Comparison of ENCODE assay signal across 17 cellular contexts in the genomic region with DNA sequence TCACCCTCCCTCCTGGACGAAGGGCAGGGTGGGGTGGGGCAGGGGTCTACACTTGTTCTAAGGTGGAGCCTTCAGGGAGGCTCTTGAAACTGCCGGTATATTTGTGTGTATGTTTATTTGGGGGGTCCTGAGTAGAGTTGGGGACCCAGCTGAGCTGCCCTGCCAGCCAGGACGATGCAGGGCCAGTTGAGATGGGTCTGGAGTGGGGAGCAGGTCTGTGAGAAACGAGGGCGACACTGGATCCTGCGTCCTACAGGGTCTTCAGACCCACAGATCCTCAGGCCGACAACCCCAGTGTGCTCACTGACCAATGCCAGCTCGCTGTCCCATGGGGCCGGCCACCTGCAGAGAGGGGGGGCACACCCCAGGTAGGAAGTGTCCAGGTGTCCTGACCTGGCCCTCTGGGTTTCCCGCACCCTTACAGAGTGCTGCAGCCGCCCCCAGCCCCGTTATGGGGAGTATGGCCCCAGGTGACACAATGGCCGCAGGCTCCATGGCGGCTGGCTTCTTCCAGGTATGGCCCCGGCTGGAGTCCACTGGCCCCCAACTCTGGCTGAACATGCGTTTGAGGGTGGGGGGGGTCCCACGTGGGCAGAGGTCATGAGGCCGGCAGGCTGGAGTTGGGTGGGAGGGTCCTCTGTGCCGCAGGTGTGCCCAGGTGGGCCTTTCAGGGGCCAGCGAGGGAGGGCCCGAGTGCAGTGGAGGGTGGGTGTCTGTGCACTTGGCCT. TPM values are rescaled to one million over a fixed set of nuclear protein-coding genes. Genes with fewer than 3 reads are reported as not detected.
DNase-seq lines count a peak whose midpoint lies in the region; ATAC-seq and TF ChIP-seq lines count a peak whose summit lies in the region.
"Had no signal": no experiment of that assay in that cellular context is flagged by ENCODE, and none has a peak within 500 bp of the region (broad histone marks: within the 10 kb centered on the region; RNA-seq: fewer than 3 reads in every experiment).

No MANE protein-coding gene starts in this region.

- TF ChIP-seq POLR2A in ovary (IDR thresholded peaks at IDR 0.05): no peak

- H3K4me1 Mint-ChIP-seq in activated CD4-positive, alpha-beta memory T cell treated with anti-CD3 and anti-CD28 coated beads, Interleukin-2, amount 10 ng/mL, durations not matched to agents 7 days and 5 days: peaks cover 37% of the 10 kb centered on the region
- H3K4me1 Mint-ChIP-seq in activated CD4-positive, alpha-beta memory T cell treated with anti-CD3 and anti-CD28 coated beads for 36 hours (ENCODE audit: low read depth): peaks cover 20% of the 10 kb centered on the region
- peaks cover 0 to 10% (median 7%) of the 10 kb centered on the region in 3 donors for H3K4me1 Mint-ChIP-seq in IgD-negative memory B cell
- peaks cover 16 to 25% of the 10 kb centered on the region in 2 donors for H3K4me1 Mint-ChIP-seq in effector memory CD8-positive, alpha-beta T cell (ENCODE audit: low read depth in 2 of 2)

- WGBS in ovary, 3 donors: 76 to 79% (median 77%) methylated on average over 17 to 21 of the region's 21 CpGs

- H3K27me3 Mint-ChIP-seq in activated CD4-positive, alpha-beta memory T cell treated with anti-CD3 and anti-CD28 coated beads, Interleukin-2, amount 10 ng/mL, durations not matched to agents 7 days and 5 days: no peaks in the 10 kb centered on the region
- H3K27me3 Mint-ChIP-seq in activated CD4-positive, alpha-beta memory T cell treated with anti-CD3 and anti-CD28 coated beads for 36 hours: no peaks in the 10 kb centered on the region
- H3K27me3 Mint-ChIP-seq in IgD-negative memory B cell: no peaks in the 10 kb centered on the region
- H3K27me3 Mint-ChIP-seq in effector memory CD8-positive, alpha-beta T cell: no peaks in the 10 kb centered on the region

- no peak overlapping the region for H3K4me3 Mint-ChIP-seq in activated CD4-positive, alpha-beta memory T cell treated with anti-CD3 and anti-CD28 coated beads, Interleukin-2, amount 10 ng/mL, durations not matched to agents 7 days and 5 days
- H3K4me3 Mint-ChIP-seq in activated CD4-positive, alpha-beta memory T cell treated with anti-CD3 and anti-CD28 coated beads for 36 hours: no peak overlapping the region
- H3K4me3 Mint-ChIP-seq in IgD-negative memory B cell: peak overlapping the region in 3 of 4 donors; percentile 35 to 80 (median 60)
- H3K4me3 Mint-ChIP-seq in effector memory CD8-positive, alpha-beta T cell: peak overlapping the region in 1 of 2 donors; percentile 38

- peaks cover 20% of the 10 kb centered on the region for H3K36me3 Mint-ChIP-seq in activated CD4-positive, alpha-beta memory T cell treated with anti-CD3 and anti-CD28 coated beads, Interleukin-2, amount 10 ng/mL, durations not matched to agents 7 days and 5 days (ENCODE audit: low read depth)
- H3K36me3 Mint-ChIP-seq in activated CD4-positive, alpha-beta memory T cell treated with anti-CD3 and anti-CD28 coated beads for 36 hours: peaks cover 9% of the 10 kb centered on the region
- no peaks in the 10 kb centered on the region for H3K36me3 Mint-ChIP-seq in IgD-negative memory B cell
- peaks cover 63% of the 10 kb centered on the region for H3K36me3 Mint-ChIP-seq in effector memory CD8-positive, alpha-beta T cell (ENCODE audit: insufficient read depth)

- H3K36me3 ChIP-seq in ovary: no peaks in the 10 kb centered on the region
- H3K36me3 ChIP-seq: upper lobe of right lung had no signal

- H3K27me3 ChIP-seq in ovary: no peaks in the 10 kb centered on the region
- H3K27me3 ChIP-seq: upper lobe of right lung had no signal

- H3K27ac ChIP-seq in ovary (peak overlapping the region in 1 of 2 donors; percentile 87), caudate nucleus (ENCODE audit: low read depth, low read length) (no peak overlapping the region)

- DNase-seq in activated CD4-positive, alpha-beta memory T cell treated with anti-CD3 and anti-CD28 coated beads, Interleukin-2, amount 10 ng/mL, durations not matched to agents 7 days and 5 days: no peak
- no peak for DNase-seq in activated CD4-positive, alpha-beta memory T cell treated with anti-CD3 and anti-CD28 coated beads for 36 hours
- DNase-seq in effector memory CD8-positive, alpha-beta T cell: no peak
- DNase-seq in ovary (peak in 4 of 5 donors; percentile 46 to 64 (median 60)), caudate nucleus (lab: John Stamatoyannopoulos, UW) (no peak)
- DNase-seq: esophagus squamous epithelium; GOT3; KBM-7; NCI-H146; NCI-H510A; stimulated activated CD4-positive, alpha-beta T cell treated with anti-CD3 and anti-CD28 coated beads, Interleukin-2, amount 100 ng/mL, for 48 hours; upper lobe of right lung had no signal

- CTCF ChIA-PET in activated CD4-positive, alpha-beta memory T cell treated with anti-CD3 and anti-CD28 coated beads, Interleukin-2, amount 10 ng/mL, durations not matched to agents 7 days and 5 days (lab: Charles Lee): no interaction called here
- CTCF ChIA-PET in activated CD4-positive, alpha-beta memory T cell treated with anti-CD3 and anti-CD28 coated beads for 36 hours (lab: Charles Lee): no interaction called here

- no peak for TF ChIP-seq EP300 in ovary (IDR thresholded peaks at IDR 0.05)

- H3K9me3 ChIP-seq in ovary: no peaks in the 10 kb centered on the region
- H3K9me3 ChIP-seq: A549, esophagus squamous epithelium, upper lobe of right lung had no signal

- ATAC-seq in effector memory CD8-positive, alpha-beta T cell (replicated peaks): no peak
- ATAC-seq in GM19395 (IDR thresholded peaks at IDR 0.05; ENCODE audit: unreplicated experiment): no peak
- no peak for ATAC-seq in HG03571 (IDR thresholded peaks at IDR 0.05; ENCODE audit: unreplicated experiment)
- ATAC-seq: A549, upper lobe of right lung had no signal

- TF ChIP-seq CTCF in ovary (IDR thresholded peaks at IDR 0.05): no peak

- intact Hi-C loops in activated CD4-positive, alpha-beta memory T cell treated with anti-CD3 and anti-CD28 coated beads for 36 hours (cut with micrococcal nuclease): no loop called here
- intact Hi-C loops in ovary (cut with DNase I): no loop called here

- peaks cover 22% of the 10 kb centered on the region for H3K4me1 ChIP-seq in ovary (ENCODE audit: insufficient read depth)

- POLR2A ChIA-PET in activated CD4-positive, alpha-beta memory T cell treated with anti-CD3 and anti-CD28 coated beads, Interleukin-2, amount 10 ng/mL, durations not matched to agents 7 days and 5 days (lab: Charles Lee): interaction anchor here (1.0 to 3.2 kb wide), 2 partner anchors 8 to 13 kb away, joined by 4 to 17 read pairs; no protein-coding TSS in a partner anchor
- POLR2A ChIA-PET in activated CD4-positive, alpha-beta memory T cell treated with anti-CD3 and anti-CD28 coated beads for 36 hours (lab: Charles Lee): no interaction called here

- H3K4me3 ChIP-seq in ovary: no peak overlapping the region
- H3K4me3 ChIP-seq: A549, esophagus squamous epithelium, upper lobe of right lung had no signal

- peak overlapping the region; percentile 69 for H3K27ac Mint-ChIP-seq in activated CD4-positive, alpha-beta memory T cell treated with anti-CD3 and anti-CD28 coated beads, Interleukin-2, amount 10 ng/mL, durations not matched to agents 7 days and 5 days
- H3K27ac Mint-ChIP-seq in activated CD4-positive, alpha-beta memory T cell treated with anti-CD3 and anti-CD28 coated beads for 36 hours: no peak overlapping the region
- H3K27ac Mint-ChIP-seq in IgD-negative memory B cell: peak overlapping the region in 2 of 3 donors; percentile 71 to 97
- peak overlapping the region; percentile 92 to 95 for H3K27ac Mint-ChIP-seq in effector memory CD8-positive, alpha-beta T cell

- H3K9me3 Mint-ChIP-seq in activated CD4-positive, alpha-beta memory T cell treated with anti-CD3 and anti-CD28 coated beads, Interleukin-2, amount 10 ng/mL, durations not matched to agents 7 days and 5 days: no peaks in the 10 kb centered on the region
- no peaks in the 10 kb centered on the region for H3K9me3 Mint-ChIP-seq in activated CD4-positive, alpha-beta memory T cell treated with anti-CD3 and anti-CD28 coated beads for 36 hours
- H3K9me3 Mint-ChIP-seq in IgD-negative memory B cell: no peaks in the 10 kb centered on the region
- H3K9me3 Mint-ChIP-seq in effector memory CD8-positive, alpha-beta T cell: no peaks in the 10 kb centered on the region

RNA-seq across cellular contexts. Expression of a gene that starts 7.4 kb away (rescaled TPM):
- total RNA-seq in activated CD4-positive, alpha-beta memory T cell treated with anti-CD3 and anti-CD28 coated beads, Interleukin-2, amount 10 ng/mL, durations not matched to agents 7 days and 5 days: 10 to 100 TPM; 16.7 to 18.0 TPM
- 10 to 100 TPM; 19.3 to 20.0 TPM for total RNA-seq in activated CD4-positive, alpha-beta memory T cell treated with anti-CD3 and anti-CD28 coated beads for 36 hours
- polyA plus RNA-seq in IgD-negative memory B cell (17.2 TPM), ovary (100 to 1,000 TPM in 1 of 2 donors, 1 to 10 TPM in 1; 9.6 to 144 TPM)
- total RNA-seq in ovary: 100 to 1,000 TPM in 6 of 7 donors, 10 to 100 TPM in 1; 45.2 to 345 (median 217) TPM

RNA-seq across cellular contexts. Expression of a gene that starts 11.4 kb away (rescaled TPM):
- 100 to 1,000 TPM; 140 to 153 TPM for total RNA-seq in activated CD4-positive, alpha-beta memory T cell treated with anti-CD3 and anti-CD28 coated beads, Interleukin-2, amount 10 ng/mL, durations not matched to agents 7 days and 5 days
- total RNA-seq in activated CD4-positive, alpha-beta memory T cell treated with anti-CD3 and anti-CD28 coated beads for 36 hours: 100 to 1,000 TPM in 1 of 2 experiments, 10 to 100 TPM in 1; 97.9 to 102 TPM
- polyA plus RNA-seq in IgD-negative memory B cell (97.4 TPM), ovary (10 to 100 TPM in 1 of 2 donors, 1 to 10 TPM in 1; 4.6 to 90.3 TPM)
- total RNA-seq in ovary: 100 to 1,000 TPM in 2 of 7 donors, 10 to 100 TPM in 5; 58.9 to 124 (median 88.3) TPM

RNA-seq across cellular contexts. Expression of a gene that starts 33.2 kb away (rescaled TPM):
- total RNA-seq in activated CD4-positive, alpha-beta memory T cell treated with anti-CD3 and anti-CD28 coated beads, Interleukin-2, amount 10 ng/mL, durations not matched to agents 7 days and 5 days: not detected
- not detected for total RNA-seq in activated CD4-positive, alpha-beta memory T cell treated with anti-CD3 and anti-CD28 coated beads for 36 hours
- polyA plus RNA-seq in IgD-negative memory B cell (14.9 TPM), ovary (1 to 10 TPM; 1.4 to 3.2 TPM)
- 1 to 10 TPM; 1.8 to 9.2 (median 2.4) TPM for total RNA-seq in ovary
- total RNA-seq: myocyte had no signal
- polyA plus RNA-seq: A549 had no signal

RNA-seq across cellular contexts. Expression of a gene that starts 44.6 kb away (rescaled TPM):
- total RNA-seq in activated CD4-positive, alpha-beta memory T cell treated with anti-CD3 and anti-CD28 coated beads, Interleukin-2, amount 10 ng/mL, durations not matched to agents 7 days and 5 days: not detected
- total RNA-seq in activated CD4-positive, alpha-beta memory T cell treated with anti-CD3 and anti-CD28 coated beads for 36 hours: not detected
- polyA plus RNA-seq in IgD-negative memory B cell: not detected
- total RNA-seq in ovary: 10 to 100 TPM in 2 of 7 donors, 1 to 10 TPM in 5; 1.5 to 20.9 (median 3.7) TPM
- polyA plus RNA-seq in ovary: 1 to 10 TPM in 1 of 2 donors, under 1 TPM in 1; 0.67 to 2.7 TPM

Comparison
In these comparisons a context has a peak if more than half of its experiments do, and no peak if none do; other contexts are left out.
1. DNase-seq: peak in ovary (4 of 5); none in activated CD4-positive, alpha-beta memory T cell treated with anti-CD3 and anti-CD28 coated beads, Interleukin-2, amount 10 ng/mL, durations not matched to agents 7 days and 5 days (single experiment), activated CD4-positive, alpha-beta memory T cell treated with anti-CD3 and anti-CD28 coated beads for 36 hours (single experiment), effector memory CD8-positive, alpha-beta T cell (0 of 3) and caudate nucleus (0 of 61).
2. H3K4me3 Mint-ChIP-seq: peak in IgD-negative memory B cell (3 of 4); none in activated CD4-positive, alpha-beta memory T cell treated with anti-CD3 and anti-CD28 coated beads, Interleukin-2, amount 10 ng/mL, durations not matched to agents 7 days and 5 days (single experiment) and activated CD4-positive, alpha-beta memory T cell treated with anti-CD3 and anti-CD28 coated beads for 36 hours (single experiment).